ENCODE assay signal across 17 cellular contexts in genomic region chr6:154786144-154786868, GRCh38. TPM values are rescaled to one million over a fixed set of nuclear protein-coding genes. Genes with fewer than 3 reads are reported as not detected.
DNase-seq lines count a peak whose midpoint lies in the region; ATAC-seq and TF ChIP-seq lines count a peak whose summit lies in the region.
"Had no signal": no experiment of that assay in that cellular context is flagged by ENCODE, and none has a peak within 500 bp of the region (broad histone marks: within the 10 kb centered on the region; RNA-seq: fewer than 3 reads in every experiment).

No MANE protein-coding gene starts in this region.

- no peak for DNase-seq in activated CD4-positive, alpha-beta T cell treated with anti-CD3 and anti-CD28 coated beads for 36 hours
- no peak for DNase-seq in activated CD4-positive, alpha-beta T cell treated with anti-CD3 and anti-CD28 coated beads, Interleukin-2, amount 50 U/mL, for 4 hours
- peak; percentile 24 for DNase-seq in PC-3
- no peak for DNase-seq in endodermal cell
- DNase-seq in progenitor cell of endocrine pancreas (ENCODE audit: low spot score, unreplicated experiment), result no peak
- DNase-seq in gastrocnemius medialis, result no peak
- DNase-seq in dermis blood vessel endothelial cell, result no peak
- DNase-seq: DMS153, EL, NCI-H1048, NCI-H1694, SK-N-SH had no signal

- H3K27me3 Mint-ChIP-seq in activated CD4-positive, alpha-beta T cell treated with anti-CD3 and anti-CD28 coated beads for 36 hours, result no peaks in the 10 kb centered on the region
- H3K27me3 Mint-ChIP-seq in endodermal cell (ENCODE audit: insufficient read depth) (no peaks in the 10 kb centered on the region), progenitor cell of endocrine pancreas (no peaks in the 10 kb centered on the region)

- no peak overlapping the region for H3K27ac ChIP-seq in PC-3 (ENCODE audit: low read length)
- H3K27ac ChIP-seq in endodermal cell (ENCODE audit: low read depth, low read length), result no peak overlapping the region
- peak overlapping the region in 1 of 4 donors; percentile 28 for H3K27ac ChIP-seq in gastrocnemius medialis
- H3K27ac ChIP-seq: 22Rv1, BLaER1 had no signal

- in situ Hi-C loops in gastrocnemius medialis (cut with MboI; ENCODE audit: low sequenced_read_pairs in 4 of 4), result no loop called here

- peaks cover 5% of the 10 kb centered on the region; the same call in 1 of the 2 replicates for H3K36me3 ChIP-seq in PC-3 (ENCODE audit: low read depth, low read length)
- peaks cover 65% of the 10 kb centered on the region for H3K36me3 ChIP-seq in endodermal cell (ENCODE audit: control insufficient read depth, insufficient read depth, low read length)
- H3K36me3 ChIP-seq in gastrocnemius medialis, result peaks cover 0 to 7% of the 10 kb centered on the region in 2 donors

- intact Hi-C loops in activated CD4-positive, alpha-beta T cell treated with anti-CD3 and anti-CD28 coated beads for 36 hours (cut with DNase I, micrococcal nuclease), result no loop called here
- intact Hi-C loops in PC-3 (cut with micrococcal nuclease) (no loop called here), gastrocnemius medialis (cut with DNase I; ENCODE audit: low total_unique reads) (no loop called here)

- TF ChIP-seq CTCF in PC-3 (conservative IDR thresholded peaks at IDR 0.05; ENCODE audit: low read depth, low read length), result no peak
- no peak for TF ChIP-seq CTCF in endodermal cell (conservative IDR thresholded peaks at IDR 0.05)
- no peak for TF ChIP-seq CTCF in progenitor cell of endocrine pancreas (IDR thresholded peaks at IDR 0.05; ENCODE audit: unreplicated experiment)
- TF ChIP-seq CTCF in gastrocnemius medialis (IDR thresholded peaks at IDR 0.05 in 4 of 5, conservative IDR thresholded peaks at IDR 0.05 in 1 of 5), result no peak

- H3K9ac ChIP-seq in PC-3 (ENCODE audit: low read length) (no peak overlapping the region), endodermal cell (ENCODE audit: extremely low read depth, low read length, poor library complexity, severe bottlenecking) (no peak overlapping the region)
- H3K9ac ChIP-seq: BLaER1, SK-N-SH had no signal

- CTCF ChIA-PET in activated CD4-positive, alpha-beta T cell treated with anti-CD3 and anti-CD28 coated beads for 36 hours (lab: Charles Lee), result interaction anchor here (0.6 to 0.7 kb wide), 2 partner anchors 110 to 153 kb away, joined by 3 read pairs; no protein-coding TSS in a partner anchor
- CTCF ChIA-PET in PC-3 (lab: Charles Lee), result no interaction called here

- H3F3A ChIP-seq in PC-3 (ENCODE audit: low read length, unreplicated experiment), result peaks cover 4% of the 10 kb centered on the region

- H3K9me3 ChIP-seq in PC-3 (ENCODE audit: low read length) (no peaks in the 10 kb centered on the region), endodermal cell (ENCODE audit: control insufficient read depth, low read length) (peaks cover 4% of the 10 kb centered on the region), gastrocnemius medialis (no peaks in the 10 kb centered on the region)
- H3K9me3 ChIP-seq: BLaER1, SK-N-SH had no signal

- H3K4me2 ChIP-seq in PC-3 (ENCODE audit: low read length), result no peak overlapping the region
- H3K4me2 ChIP-seq: BLaER1, SK-N-SH had no signal

- H3K27me3 ChIP-seq in PC-3 (ENCODE audit: low read length) (no peaks in the 10 kb centered on the region), endodermal cell (ENCODE audit: control insufficient read depth, insufficient read depth, low read length, poor library complexity, severe bottlenecking) (no peaks in the 10 kb centered on the region), gastrocnemius medialis (no peaks in the 10 kb centered on the region)
- H3K27me3 ChIP-seq: BLaER1 had no signal

- H3K4me1 ChIP-seq in PC-3 (ENCODE audit: insufficient read depth, low read length), result peaks cover 15% of the 10 kb centered on the region
- H3K4me1 ChIP-seq in endodermal cell (ENCODE audit: control insufficient read depth, insufficient read depth, low read length), result no peaks in the 10 kb centered on the region
- H3K4me1 ChIP-seq in gastrocnemius medialis, result peaks cover 0 to 4% of the 10 kb centered on the region in 2 donors
- H3K4me1 ChIP-seq: BLaER1 had no signal

- H3K4me3 ChIP-seq in PC-3 (ENCODE audit: low read length) (no peak overlapping the region), endodermal cell (ENCODE audit: low read length) (no peak overlapping the region), gastrocnemius medialis (no peak overlapping the region)
- H3K4me3 ChIP-seq: BLaER1 had no signal

- peaks cover 14% of the 10 kb centered on the region; the same call in 1 of the 2 replicates for H4K20me1 ChIP-seq in PC-3 (ENCODE audit: low read length)

- no peaks in the 10 kb centered on the region for H3K9me3 Mint-ChIP-seq in activated CD4-positive, alpha-beta T cell treated with anti-CD3 and anti-CD28 coated beads for 36 hours (ENCODE audit: low read depth)
- H3K9me3 Mint-ChIP-seq in endodermal cell (no peaks in the 10 kb centered on the region), progenitor cell of endocrine pancreas (ENCODE audit: low read depth) (no peaks in the 10 kb centered on the region)

- no TSS peak for BruUV-seq in PC-3 (replicated peaks; lab: Mats Ljungman, UMichigan)

- ATAC-seq in activated CD4-positive, alpha-beta T cell treated with anti-CD3 and anti-CD28 coated beads for 36 hours, result no peak
- ATAC-seq in PC-3, result no peak
- no peak for ATAC-seq in GM18511 (IDR thresholded peaks at IDR 0.05; ENCODE audit: unreplicated experiment)
- ATAC-seq in gastrocnemius medialis, result no peak
- ATAC-seq: HCT116, Right ventricle myocardium inferior had no signal

- WGBS in endodermal cell (ENCODE audit: insufficient coverage in 1 of 2, insufficient read length in 1 of 2), 2 experiments, result 97 to 100% methylated on average over 5 to 9 of the region's 9 CpGs

- peaks cover 37% of the 10 kb centered on the region for H3K4me1 Mint-ChIP-seq in activated CD4-positive, alpha-beta T cell treated with anti-CD3 and anti-CD28 coated beads for 36 hours
- H3K4me1 Mint-ChIP-seq in endodermal cell, result peaks cover 4% of the 10 kb centered on the region
- peaks cover 11% of the 10 kb centered on the region for H3K4me1 Mint-ChIP-seq in progenitor cell of endocrine pancreas (ENCODE audit: low read depth)

- H3K9me2 ChIP-seq in PC-3 (replicated peaks; ENCODE audit: low read length), result no peaks in the 10 kb centered on the region
- H3K9me2 ChIP-seq: SK-N-SH had no signal

- POLR2A ChIA-PET in activated CD4-positive, alpha-beta T cell treated with anti-CD3 and anti-CD28 coated beads for 36 hours (lab: Charles Lee), result no interaction called here
- POLR2A ChIA-PET in PC-3 (lab: Charles Lee; ENCODE audit: unreplicated experiment), result no interaction called here

- H3K27ac Mint-ChIP-seq in activated CD4-positive, alpha-beta T cell treated with anti-CD3 and anti-CD28 coated beads for 36 hours, result peak overlapping the region; percentile 2
- H3K27ac Mint-ChIP-seq in endodermal cell (peak overlapping the region; percentile 64), progenitor cell of endocrine pancreas (peak overlapping the region; percentile 53)

- peaks cover 66% of the 10 kb centered on the region for H3K79me2 ChIP-seq in PC-3 (ENCODE audit: low read length)

- peaks cover 31% of the 10 kb centered on the region for H3K36me3 Mint-ChIP-seq in activated CD4-positive, alpha-beta T cell treated with anti-CD3 and anti-CD28 coated beads for 36 hours (ENCODE audit: low read depth)
- H3K36me3 Mint-ChIP-seq in endodermal cell (ENCODE audit: low read depth), result peaks cover 39% of the 10 kb centered on the region
- peaks cover 11% of the 10 kb centered on the region for H3K36me3 Mint-ChIP-seq in progenitor cell of endocrine pancreas (ENCODE audit: insufficient read depth)

- no peak for TF ChIP-seq POLR2A in gastrocnemius medialis (IDR thresholded peaks at IDR 0.05)

- no peak overlapping the region for H2AFZ ChIP-seq in PC-3 (ENCODE audit: low read length)

- no peak overlapping the region for H3K4me3 Mint-ChIP-seq in activated CD4-positive, alpha-beta T cell treated with anti-CD3 and anti-CD28 coated beads for 36 hours
- no peak overlapping the region for H3K4me3 Mint-ChIP-seq in endodermal cell
- H3K4me3 Mint-ChIP-seq in progenitor cell of endocrine pancreas (ENCODE audit: low read depth), result no peak overlapping the region

RNA-seq across cellular contexts. Expression of gene SCAF8, which starts 53.1 kb away (rescaled TPM):
- total RNA-seq in activated CD4-positive, alpha-beta T cell treated with anti-CD3 and anti-CD28 coated beads for 36 hours, result 10 to 100 TPM; 33.9 to 44.5 TPM
- 11.9 and 15.0 TPM in 2 replicates for total RNA-seq in PC-3 (2014; rRNA removed)
- total RNA-seq in endodermal cell, result 10 to 100 TPM; 49.7 to 56.2 TPM
- polyA plus RNA-seq in endodermal cell (2013, experiment 1 of 2), result 41.4 TPM
- 36.1 TPM for polyA plus RNA-seq in endodermal cell (2013, experiment 2 of 2)
- total RNA-seq in progenitor cell of endocrine pancreas, result 69.5 and 70.2 TPM in 2 replicates
- 10 to 100 TPM; 33.8 to 49.3 (median 41.7) TPM for total RNA-seq in gastrocnemius medialis
- 25.4 and 34.8 TPM in 2 replicates for total RNA-seq in dermis blood vessel endothelial cell

Comparison
In these comparisons a context has a peak if more than half of its experiments do, and no peak if none do; other contexts are left out.
1. H3K27ac Mint-ChIP-seq: peak in every context shown above with its lines; median percentile 64 in endodermal cell; 53 in progenitor cell of endocrine pancreas; 2 in activated CD4-positive, alpha-beta T cell treated with anti-CD3 and anti-CD28 coated beads for 36 hours.